12 cellular contexts compared by ENCODE assay signal in the genomic region with DNA sequence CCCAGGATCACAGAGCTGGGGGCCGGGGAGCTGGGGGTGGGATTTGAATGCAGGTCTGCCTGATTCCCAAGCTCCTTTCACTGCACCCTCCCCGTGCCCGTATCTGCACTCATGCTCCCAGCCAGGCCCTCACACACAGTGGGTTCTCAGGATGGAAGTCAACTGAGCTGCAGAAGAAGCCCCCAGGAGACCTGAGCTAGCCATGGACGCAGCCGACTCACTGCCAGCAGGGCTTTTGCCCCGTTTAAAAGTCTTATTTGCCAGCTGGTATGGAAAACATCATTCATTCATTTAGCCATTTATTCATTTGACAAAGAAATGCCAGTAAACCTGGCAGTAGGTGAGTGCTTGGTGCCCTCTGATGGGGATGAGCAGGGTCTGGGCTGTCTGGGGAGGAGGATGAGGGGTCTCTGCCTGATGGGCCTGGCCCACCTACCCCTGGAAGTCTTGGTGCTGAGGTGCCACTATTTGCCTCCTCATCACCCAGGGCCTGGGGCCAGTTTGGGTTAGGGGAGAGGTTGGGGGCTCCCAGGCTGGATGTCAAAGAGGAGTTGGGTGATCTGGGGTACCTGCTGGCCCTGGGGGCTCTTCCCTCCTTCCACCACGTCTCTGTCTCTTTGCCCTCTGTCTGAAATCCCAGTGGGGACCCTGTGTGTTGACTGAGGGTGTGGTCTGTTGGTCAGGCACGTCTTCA. TPM values are rescaled to one million over a fixed set of nuclear protein-coding genes. Genes with fewer than 3 reads are reported as not detected.
DNase-seq lines count a peak whose midpoint lies in the region; ATAC-seq and TF ChIP-seq lines count a peak whose summit lies in the region.
"Had no signal": no experiment of that assay in that cellular context is flagged by ENCODE, and none has a peak within 500 bp of the region (broad histone marks: within the 10 kb centered on the region; RNA-seq: fewer than 3 reads in every experiment).

No MANE protein-coding gene starts in this region.

- 0 out of 2 replicates have a peak overlapping the region, but pooled peaks have one; percentile 6 for H3K4me2 ChIP-seq in KMS-11

- peak overlapping the region; percentile 76 for H3K4me3 Mint-ChIP-seq in CD4-positive, alpha-beta T cell

- H3K9ac ChIP-seq in KMS-11, result no peak overlapping the region
- peak overlapping the region; percentile 1 to 4 for H3K9ac ChIP-seq in duodenal mucosa (ENCODE audit: low read depth in 1 of 2, low read length in 2 of 2)

- TF ChIP-seq EP300 in sigmoid colon (IDR thresholded peaks at IDR 0.05), result no peak

- no peak for ATAC-seq in CD4-positive, alpha-beta T cell (ENCODE audit: poor library complexity)
- ATAC-seq in GM18861 (IDR thresholded peaks at IDR 0.05; ENCODE audit: unreplicated experiment) (no peak), GM21737 (IDR thresholded peaks at IDR 0.05; ENCODE audit: unreplicated experiment) (no peak)

- TF ChIP-seq CTCF in CD4-positive, alpha-beta T cell (IDR thresholded peaks at IDR 0.05), result no peak
- TF ChIP-seq CTCF in KMS-11 (conservative IDR thresholded peaks at IDR 0.05; ENCODE audit: low read depth, low read length), result no peak
- no peak for TF ChIP-seq CTCF in sigmoid colon (IDR thresholded peaks at IDR 0.05)
- no peak for TF ChIP-seq CTCF in foreskin fibroblast (IDR thresholded peaks at IDR 0.05; ENCODE audit: low read depth, low read length)

- no peaks in the 10 kb centered on the region for H3K27me3 Mint-ChIP-seq in CD4-positive, alpha-beta T cell

- H3K79me2 ChIP-seq in KMS-11 (ENCODE audit: insufficient read depth, low read depth), result peaks cover 76% of the 10 kb centered on the region

- WGBS in sigmoid colon, 2 donors, result 76 to 79% methylated on average over 8 of the region's 8 CpGs

- CTCF ChIA-PET in CD4-positive, alpha-beta T cell (lab: Charles Lee), result interaction anchor here (0.8 to 7.7 kb wide), 4 partner anchors 9 to 45 kb away, joined by 3 to 41 read pairs (median 8); no protein-coding TSS in a partner anchor

- H3K4me3 ChIP-seq in KMS-11 (IDR thresholded peaks at IDR 0.05; ENCODE audit: insufficient read depth, low read depth, low read length) (no peak overlapping the region), duodenal mucosa (ENCODE audit: low read depth in 1 of 2, low read length in 2 of 2) (peak overlapping the region in 1 of 2 donors; percentile 86), sigmoid colon (peak overlapping the region in 1 of 4 donors; percentile 72), foreskin fibroblast (ENCODE audit: low read depth in 1 of 2, low read length in 2 of 2) (no peak overlapping the region)

- peaks cover 18% of the 10 kb centered on the region; the same call in 1 of the 2 replicates for H4K20me1 ChIP-seq in KMS-11 (ENCODE audit: insufficient read depth)

- H3K36me3 ChIP-seq in KMS-11 (ENCODE audit: insufficient read depth) (no peaks in the 10 kb centered on the region), duodenal mucosa (ENCODE audit: control insufficient read depth in 1 of 2, insufficient read depth in 2 of 2, low read length in 2 of 2) (peaks cover 0 to 6% of the 10 kb centered on the region in 2 donors), sigmoid colon (no peaks in the 10 kb centered on the region)
- H3K36me3 ChIP-seq: WERI-Rb-1 had no signal

- H3K27me3 ChIP-seq in CD4-positive, alpha-beta T cell (ENCODE audit: control insufficient read depth, insufficient read depth, low read length), result no peaks in the 10 kb centered on the region
- H3K27me3 ChIP-seq in KMS-11 (ENCODE audit: insufficient read depth, low read depth), result no peaks in the 10 kb centered on the region
- no peaks in the 10 kb centered on the region for H3K27me3 ChIP-seq in duodenal mucosa (ENCODE audit: control insufficient read depth in 1 of 2, insufficient read depth in 2 of 2, low read length in 2 of 2)
- H3K27me3 ChIP-seq in sigmoid colon, result peaks cover 0 to 28% (median 0%) of the 10 kb centered on the region in 3 donors

- DNase-seq in CD4-positive, alpha-beta T cell, result no peak
- DNase-seq in sigmoid colon (no peak), foreskin fibroblast (no peak)
- DNase-seq: caudate nucleus, NCI-H187 treated with DMSO at 0.1 percent for 48 hours, retina, substantia nigra, WERI-Rb-1 had no signal

- peaks cover 47% of the 10 kb centered on the region for H3K36me3 Mint-ChIP-seq in CD4-positive, alpha-beta T cell (ENCODE audit: low read depth)

- no peaks in the 10 kb centered on the region for H3K9me3 ChIP-seq in CD4-positive, alpha-beta T cell (ENCODE audit: control insufficient read depth, low read length)
- H3K9me3 ChIP-seq in duodenal mucosa (ENCODE audit: control insufficient read depth in 1 of 2, low read length in 2 of 2), result no peaks in the 10 kb centered on the region
- no peaks in the 10 kb centered on the region for H3K9me3 ChIP-seq in sigmoid colon

- intact Hi-C loops in CD4-positive, alpha-beta T cell (cut with DNase I, micrococcal nuclease), result loop anchor here (2.0 to 10.0 kb wide), 3 partner anchors 38 to 265 kb away; no protein-coding TSS in a partner anchor
- intact Hi-C loops in sigmoid colon (cut with DNase I), result no loop called here

- H3K4me1 ChIP-seq in KMS-11 (ENCODE audit: low read depth, poor library complexity, severe bottlenecking) (peaks cover 52% of the 10 kb centered on the region), duodenal mucosa (ENCODE audit: control insufficient read depth in 1 of 2, insufficient read depth in 2 of 2, low read length in 2 of 2) (peaks cover 39 to 48% of the 10 kb centered on the region in 2 donors), sigmoid colon (peaks cover 0 to 37% (median 14%) of the 10 kb centered on the region in 4 donors)

- H2AFZ ChIP-seq in KMS-11 (ENCODE audit: low read depth), result no peak overlapping the region

- H3K4me1 Mint-ChIP-seq in CD4-positive, alpha-beta T cell (ENCODE audit: low read depth), result peaks cover 76% of the 10 kb centered on the region

- peak overlapping the region; percentile 83 for H3K27ac ChIP-seq in CD4-positive, alpha-beta T cell (ENCODE audit: low read depth, low read length)
- no peak overlapping the region for H3K27ac ChIP-seq in KMS-11
- no peak overlapping the region for H3K27ac ChIP-seq in duodenal mucosa (ENCODE audit: low read depth, low read length)
- peak overlapping the region; percentile 4 to 81 (median 12) for H3K27ac ChIP-seq in sigmoid colon
- H3K27ac ChIP-seq: WERI-Rb-1 had no signal

- H3K9me3 Mint-ChIP-seq in CD4-positive, alpha-beta T cell, result no peaks in the 10 kb centered on the region

- TF ChIP-seq POLR2A in sigmoid colon (IDR thresholded peaks at IDR 0.05), result no peak

- POLR2A ChIA-PET in CD4-positive, alpha-beta T cell (lab: Charles Lee), result interaction anchor here (0.7 to 4.6 kb wide), 5 partner anchors 9 to 341 kb away, joined by 3 to 54 read pairs (median 5); no protein-coding TSS in a partner anchor

- H3K27ac Mint-ChIP-seq in CD4-positive, alpha-beta T cell, result peak overlapping the region; percentile 96

RNA-seq across cellular contexts. Expression of a gene that starts 2.8 kb away (rescaled TPM):
- total RNA-seq in CD4-positive, alpha-beta T cell, result 10 to 100 TPM; 61.9 to 62.6 TPM
- 10 to 100 TPM; 15.5 to 19.7 (median 18.9) TPM for total RNA-seq in sigmoid colon
- polyA plus RNA-seq in sigmoid colon, result 10 to 100 TPM in 2 of 3 donors, 1 to 10 TPM in 1; 4.2 to 37.2 (median 16.2) TPM

Comparison
In these comparisons a context has a peak if more than half of its experiments do, and no peak if none do; other contexts are left out.
1. H3K27ac ChIP-seq: peak in CD4-positive, alpha-beta T cell (single experiment) and sigmoid colon (4 of 4); none in KMS-11 (single experiment) and duodenal mucosa (single experiment).